ENCODE assay signal across 22 cellular contexts in the genomic region with DNA sequence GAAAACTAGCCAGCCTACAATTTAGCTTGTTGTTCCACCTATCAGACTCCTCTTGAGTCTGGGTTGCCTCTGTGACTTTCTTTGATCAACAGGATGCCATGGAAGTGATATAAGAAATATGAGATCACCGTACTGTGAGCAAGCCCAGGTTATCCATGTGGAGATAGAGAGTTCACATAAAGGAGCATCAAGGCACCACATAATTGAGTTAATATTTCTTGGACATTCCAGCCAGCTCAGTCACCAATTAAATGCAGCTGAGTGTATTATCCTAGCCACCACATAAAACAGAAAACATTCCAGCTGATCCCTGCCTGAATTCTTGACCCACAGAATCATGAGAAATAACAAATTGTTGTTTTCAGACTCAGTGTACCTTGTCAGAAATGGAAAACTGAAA.
DNase-seq lines count a peak whose midpoint lies in the region; ATAC-seq, FAIRE-seq and TF ChIP-seq lines count a peak whose summit lies in the region.
"Had no signal": no experiment of that assay in that cellular context is flagged by ENCODE, and none has a peak within 500 bp of the region (broad histone marks: within the 10 kb centered on the region; RNA-seq: fewer than 3 reads in every experiment).

No MANE protein-coding gene starts in this region.

- ATAC-seq in A549 (no peak), GM19351 (IDR thresholded peaks at IDR 0.05; ENCODE audit: unreplicated experiment) (no peak)
- ATAC-seq: HepG2; natural killer cell; stimulated activated effector memory CD8-positive, alpha-beta T cell treated with anti-CD3 and anti-CD28 coated beads, Interleukin-12 subunit alpha, Interleukin-12 subunit beta, amount 100 ng/mL, for 72 hours had no signal

- no peak for TF ChIP-seq RAD21 in A549 (conservative IDR thresholded peaks at IDR 0.05 in 1 of 2, IDR thresholded peaks at IDR 0.05 in 1 of 2)

- no peak overlapping the region for H2AFZ ChIP-seq in OCI-LY7 (ENCODE audit: low read length)

- no peaks in the 10 kb centered on the region for H3K9me3 ChIP-seq in A549
- 0 out of 2 replicates have a peak, but pooled peaks cover 4% of the 10 kb centered on the region for H3K9me3 ChIP-seq in OCI-LY7 (ENCODE audit: low read length)
- H3K9me3 ChIP-seq: prostate gland had no signal

- H3K4me3 ChIP-seq in A549, result no peak overlapping the region
- H3K4me3 ChIP-seq in HFF-Myc (replicated peaks; ENCODE audit: low read depth, low read length), result no peak overlapping the region
- no peak overlapping the region for H3K4me3 ChIP-seq in OCI-LY7 (ENCODE audit: low read depth, low read length, poor library complexity, severe bottlenecking)
- H3K4me3 ChIP-seq: prostate gland, tibial nerve had no signal

- BruUV-seq in OCI-LY7 (replicated peaks; lab: Mats Ljungman, UMichigan), result no TSS peak

- no peaks in the 10 kb centered on the region for H3K9me2 ChIP-seq in OCI-LY7 (ENCODE audit: insufficient read depth, low read length)

- H3K27ac ChIP-seq in A549 (no peak overlapping the region), OCI-LY7 (ENCODE audit: low read depth, low read length, poor library complexity, severe bottlenecking) (no peak overlapping the region)
- H3K27ac ChIP-seq: prostate gland, tibial nerve had no signal

- TF ChIP-seq POLR2A in A549 (IDR thresholded peaks at IDR 0.05; ENCODE audit: low read length), result no peak

- no peaks in the 10 kb centered on the region for H3K36me3 ChIP-seq in OCI-LY7 (ENCODE audit: insufficient read depth, low read length)
- H3K36me3 ChIP-seq: prostate gland, tibial nerve had no signal

- H3K4me1 ChIP-seq in A549 (no peaks in the 10 kb centered on the region), OCI-LY7 (ENCODE audit: insufficient read depth, low read length, poor library complexity, severe bottlenecking) (no peaks in the 10 kb centered on the region)
- H3K4me1 ChIP-seq: prostate gland, tibial nerve had no signal

- H3K79me2 ChIP-seq in OCI-LY7 (ENCODE audit: insufficient read depth, low read depth, low read length), result no peaks in the 10 kb centered on the region

- FAIRE-seq in A549 (lab: Jason Lieb, UNC), result peak; percentile 59
- FAIRE-seq: HepG2 had no signal

- no peaks in the 10 kb centered on the region for H4K20me1 ChIP-seq in OCI-LY7 (ENCODE audit: insufficient read depth, low read length)

- CTCF ChIA-PET in A549 (lab: Yijun Ruan, JAX), result no interaction called here
- CTCF ChIA-PET in OCI-LY7 (lab: Charles Lee; ENCODE audit: unreplicated experiment), result no interaction called here

- intact Hi-C loops in OCI-LY7 (cut with micrococcal nuclease; ENCODE audit: unreplicated experiment), result no loop called here

- WGBS in A549 (ENCODE audit: missing lambda C conversion rate), result 0% methylated on average over 1 of the region's 1 CpG

- DNase-seq in A549 (ENCODE audit: low read depth in 1 of 2, low spot score in 1 of 2) (no peak), HFF-Myc (ENCODE audit: extremely low read depth, low read depth) (peak; percentile 5), amniotic epithelial cell (ENCODE audit: low read depth) (peak; percentile 10), glomerular visceral epithelial cell (ENCODE audit: extremely low spot score) (peak; percentile 90), OCI-LY7 (ENCODE audit: low spot score) (no peak), occipital lobe (lab: John Stamatoyannopoulos, UW) (no peak), NCI-H69 (lab: John Stamatoyannopoulos, UW) (no peak)
- DNase-seq: activated CD4-positive, alpha-beta T cell treated with anti-CD3 and anti-CD28 coated beads, Interleukin-2, amount 10 ng/mL, durations not matched to agents 7 days and 5 days; activated gamma-delta T cell treated with Interleukin-2 at 50 U/mL for 16 hours; aorta; CD4-positive, alpha-beta memory T cell; cortex of kidney; DND-41; immature natural killer cell; natural killer cell; NCI-H526 treated with DMSO at 0.1 percent for 48 hours; stimulated activated CD4-positive, alpha-beta T cell treated with anti-CD3 and anti-CD28 coated beads, Interleukin-12 subunit alpha, Interleukin-12 subunit beta, amount 100 ng/mL, for 4 hours had no signal

- H3K4me2 ChIP-seq in A549 (no peak overlapping the region), OCI-LY7 (ENCODE audit: low read length) (no peak overlapping the region)

- TF ChIP-seq EP300 in A549 (IDR thresholded peaks at IDR 0.05), result no peak

- TF ChIP-seq CTCF in A549 (IDR thresholded peaks at IDR 0.05) (no peak), HFF-Myc (IDR thresholded peaks at IDR 0.05; ENCODE audit: low read depth, low read length, missing control alignments) (no peak), OCI-LY7 (conservative IDR thresholded peaks at IDR 0.05; ENCODE audit: low read length) (no peak)

- POLR2A ChIA-PET in A549 (lab: Yijun Ruan, JAX) (no interaction called here), OCI-LY7 (lab: Charles Lee) (no interaction called here)

TF ChIP-seq in A549, 52 proteins besides CTCF, POLR2A, EP300 and RAD21:
- TF ChIP-seq BHLHE40 (IDR thresholded peaks at IDR 0.05; ENCODE audit: low read depth, low read length) (no peak), CBX8 (IDR thresholded peaks at IDR 0.05) (no peak), RFX5 (IDR thresholded peaks at IDR 0.05) (no peak), ZNF302 (CRISPR knock-in tag; IDR thresholded peaks at IDR 0.05) (no peak), SMC3 (IDR thresholded peaks at IDR 0.05) (no peak), HOXA7 (CRISPR knock-in tag; IDR thresholded peaks at IDR 0.05) (no peak)

Comparison
In these comparisons a context has a peak if more than half of its experiments do, and no peak if none do; other contexts are left out.
1. DNase-seq: peak in HFF-Myc (single experiment), amniotic epithelial cell (single experiment) and glomerular visceral epithelial cell (single experiment); none in A549 (0 of 2), OCI-LY7 (single experiment), occipital lobe (single experiment) and NCI-H69 (single experiment).